Comparison of ENCODE assay signal across 9 cellular contexts in genomic region chr2:42828487-42829416, GRCh38. TPM values are rescaled to one million over a fixed set of nuclear protein-coding genes. Genes with fewer than 3 reads are reported as not detected.
A peak's percentile ranks its signal among the peaks of the same experiment; 100 is the strongest.
DNase-seq lines count a peak whose midpoint lies in the region; ATAC-seq, FAIRE-seq and TF ChIP-seq lines count a peak whose summit lies in the region.
"Had no signal": no experiment of that assay in that cellular context is flagged by ENCODE, and none has a peak within 500 bp of the region (broad histone marks: within the 10 kb centered on the region; RNA-seq: fewer than 3 reads in every experiment).

No MANE protein-coding gene starts in this region.

- H3K4me3 Mint-ChIP-seq in activated naive CD8-positive, alpha-beta T cell treated with anti-CD3 and anti-CD28 coated beads for 36 hours, result no peak overlapping the region

- H3K27ac Mint-ChIP-seq in activated naive CD8-positive, alpha-beta T cell treated with anti-CD3 and anti-CD28 coated beads for 36 hours, result no peak overlapping the region

- H3K4me1 Mint-ChIP-seq in activated naive CD8-positive, alpha-beta T cell treated with anti-CD3 and anti-CD28 coated beads for 36 hours, result peaks cover 14% of the 10 kb centered on the region

- peaks cover 13% of the 10 kb centered on the region for H3K27me3 Mint-ChIP-seq in activated naive CD8-positive, alpha-beta T cell treated with anti-CD3 and anti-CD28 coated beads for 36 hours

- no peaks in the 10 kb centered on the region for H3K36me3 ChIP-seq in heart left ventricle

- no peaks in the 10 kb centered on the region for H3K27me3 ChIP-seq in heart left ventricle

- H3K36me3 Mint-ChIP-seq in activated naive CD8-positive, alpha-beta T cell treated with anti-CD3 and anti-CD28 coated beads for 36 hours, result no peaks in the 10 kb centered on the region

- H3K9me3 Mint-ChIP-seq in activated naive CD8-positive, alpha-beta T cell treated with anti-CD3 and anti-CD28 coated beads for 36 hours, result no peaks in the 10 kb centered on the region

- ATAC-seq in heart left ventricle, result peak; percentile 85 to 94 (median 89)
- ATAC-seq in HG02884 (IDR thresholded peaks at IDR 0.05; ENCODE audit: unreplicated experiment), result no peak

- no peak for FAIRE-seq in H54 (lab: Jason Lieb, UNC)

- peak; percentile 87 to 96 (median 92) for TF ChIP-seq CTCF in heart left ventricle (IDR thresholded peaks at IDR 0.05)

- WGBS in heart left ventricle, 4 donors, result 24 to 32% (median 28%) methylated on average over 12 of the region's 12 CpGs

- no peak for TF ChIP-seq POLR2A in H54 (IDR thresholded peaks at IDR 0.05; ENCODE audit: low read depth, low read length)
- no peak for TF ChIP-seq POLR2A in heart left ventricle (IDR thresholded peaks at IDR 0.05)

- peaks cover 0 to 30% (median 20%) of the 10 kb centered on the region in 12 donors for H3K4me1 ChIP-seq in heart left ventricle

- H3K4me3 ChIP-seq in heart left ventricle, result peak overlapping the region in 2 of 12 donors; percentile 2 to 46

- H3K9me3 ChIP-seq in heart left ventricle, result no peaks in the 10 kb centered on the region

- peak overlapping the region in 8 of 12 donors; percentile 3 to 74 (median 46) for H3K27ac ChIP-seq in heart left ventricle

- intact Hi-C loops in heart left ventricle (cut with DNase I), result loop anchor here (1.0 to 10.0 kb wide), 18 partner anchors 116 to 779 kb away; partner anchors contain the start of gene ZFP36L2 (in 3 of the 10)

- DNase-seq in ELR (ENCODE audit: low read depth), result peak; percentile 75
- peak; percentile 73 for DNase-seq in H54 (ENCODE audit: insufficient read length, low spot score)
- DNase-seq in NAMALWA (ENCODE audit: low spot score), result peak; percentile 86
- DNase-seq in SW 1271 (lab: John Stamatoyannopoulos, UW), result peak; percentile 5 to 54
- DNase-seq in activated naive CD8-positive, alpha-beta T cell treated with anti-CD3 and anti-CD28 coated beads for 36 hours, result peak; percentile 74
- peak; percentile 74 to 86 (median 81) for DNase-seq in heart left ventricle
- peak; percentile 11 for DNase-seq in pulmonary artery endothelial cell (ENCODE audit: low read depth, low spot score)

RNA-seq across cellular contexts. Expression of gene HAAO, which starts 36.4 kb away (rescaled TPM):
- 1 to 10 TPM in 1 of 2 experiments, under 1 TPM in 1; 0.33 to 1.1 TPM for total RNA-seq in activated naive CD8-positive, alpha-beta T cell treated with anti-CD3 and anti-CD28 coated beads for 36 hours
- 10 to 100 TPM in 1 of 9 donors, 1 to 10 TPM in 8; 1.3 to 10.6 (median 2.2) TPM for total RNA-seq in heart left ventricle
- 1 to 10 TPM; 1.3 to 2.4 TPM for polyA plus RNA-seq in heart left ventricle
- 0.18 and 0.20 TPM in 2 replicates for total RNA-seq in pulmonary artery endothelial cell
- total RNA-seq: glomerular endothelial cell had no signal

Comparison
In these comparisons a context has a peak if more than half of its experiments do, and no peak if none do; other contexts are left out.
1. DNase-seq: peak in every context shown above with its lines; median percentile 86 in NAMALWA; 81 in heart left ventricle; 75 in ELR; 74 in activated naive CD8-positive, alpha-beta T cell treated with anti-CD3 and anti-CD28 coated beads for 36 hours; 73 in H54; 30 in SW 1271; 11 in pulmonary artery endothelial cell.